Comparison of ENCODE assay signal across 10 cellular contexts in the genomic region with DNA sequence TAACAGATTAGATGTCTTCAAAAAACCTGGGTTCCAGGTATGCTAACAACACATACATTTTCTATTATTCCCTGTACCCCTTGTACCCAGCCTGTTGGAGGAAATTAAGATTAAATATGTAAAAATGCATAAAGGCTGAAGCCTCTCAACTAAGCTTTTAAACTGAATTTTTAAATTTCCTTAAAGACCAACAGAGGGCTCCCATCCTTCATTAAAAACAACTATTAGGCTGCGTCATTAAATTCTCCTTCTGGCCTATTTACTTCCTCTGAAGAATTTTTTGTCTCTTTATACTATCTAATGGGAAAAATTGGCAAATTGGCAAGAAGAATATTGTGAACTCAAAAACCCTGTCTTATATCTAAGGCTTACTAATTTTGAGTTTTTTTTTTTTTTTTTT. TPM values are rescaled to one million over a fixed set of nuclear protein-coding genes. Genes with fewer than 3 reads are reported as not detected.
DNase-seq lines count a peak whose midpoint lies in the region; ATAC-seq and TF ChIP-seq lines count a peak whose summit lies in the region.
"Had no signal": no experiment of that assay in that cellular context is flagged by ENCODE, and none has a peak within 500 bp of the region (broad histone marks: within the 10 kb centered on the region; RNA-seq: fewer than 3 reads in every experiment).

No MANE protein-coding gene starts in this region.

- H3K9me2 ChIP-seq in OCI-LY7 (ENCODE audit: insufficient read depth, low read length) = no peaks in the 10 kb centered on the region

- CTCF ChIA-PET in OCI-LY7 (lab: Charles Lee; ENCODE audit: unreplicated experiment) = no interaction called here

- no peak overlapping the region for H3K4me2 ChIP-seq in OCI-LY7 (ENCODE audit: low read length)

- BruUV-seq in OCI-LY7 (replicated peaks; lab: Mats Ljungman, UMichigan) = no TSS peak

- ATAC-seq in GM21447 (IDR thresholded peaks at IDR 0.05; ENCODE audit: unreplicated experiment) (no peak), HG02763 (IDR thresholded peaks at IDR 0.05; ENCODE audit: unreplicated experiment) (no peak)
- ATAC-seq: left colon had no signal

- no peaks in the 10 kb centered on the region for H3K79me2 ChIP-seq in OCI-LY7 (ENCODE audit: insufficient read depth, low read depth, low read length)

- H3K27ac ChIP-seq in OCI-LY7 (ENCODE audit: low read depth, low read length, poor library complexity, severe bottlenecking) = no peak overlapping the region

- intact Hi-C loops in OCI-LY7 (cut with micrococcal nuclease; ENCODE audit: unreplicated experiment) = loop anchor here (2.0 kb wide), 1 partner anchor 81 kb away; no protein-coding TSS in a partner anchor

- H3K4me1 ChIP-seq in OCI-LY7 (ENCODE audit: insufficient read depth, low read length, poor library complexity, severe bottlenecking) = no peaks in the 10 kb centered on the region

- H3K9me3 ChIP-seq in OCI-LY7 (ENCODE audit: low read length) = no peaks in the 10 kb centered on the region

- TF ChIP-seq CTCF in OCI-LY7 (conservative IDR thresholded peaks at IDR 0.05; ENCODE audit: low read length) = peak; percentile 69
- peak; percentile 6 for TF ChIP-seq CTCF in epithelial cell of esophagus (IDR thresholded peaks at IDR 0.05; ENCODE audit: insufficient read depth, low read depth, low read length, missing control alignments)

- POLR2A ChIA-PET in OCI-LY7 (lab: Charles Lee) = interaction anchor here (0.7 to 1.5 kb wide), 5 partner anchors 9 to 76 kb away, joined by 3 to 6 read pairs (median 4); partner anchors contain the start of gene ASB8

- no peak overlapping the region for H3K4me3 ChIP-seq in OCI-LY7 (ENCODE audit: low read depth, low read length, poor library complexity, severe bottlenecking)
- H3K4me3 ChIP-seq in epithelial cell of esophagus (ENCODE audit: low read length) = no peak overlapping the region

- H2AFZ ChIP-seq in OCI-LY7 (ENCODE audit: low read length) = no peak overlapping the region

- DNase-seq in DMS53 (lab: John Stamatoyannopoulos, UW) (peak; percentile 54), DMS53 treated with DMSO at 0.1 percent for 48 hours (lab: John Stamatoyannopoulos, UW; ENCODE audit: unreplicated experiment) (no peak), OCI-LY7 (ENCODE audit: low spot score) (peak; percentile 36), epithelial cell of esophagus (ENCODE audit: low read depth) (no peak), renal cortical epithelial cell (ENCODE audit: low read depth) (peak; percentile 28), NCI-H748 (lab: John Stamatoyannopoulos, UW; ENCODE audit: unreplicated experiment) (no peak)
- DNase-seq: left colon, NCI-H510A had no signal

- H3K36me3 ChIP-seq in OCI-LY7 (ENCODE audit: insufficient read depth, low read length) = peaks cover 91% of the 10 kb centered on the region

- H4K20me1 ChIP-seq in OCI-LY7 (ENCODE audit: insufficient read depth, low read length) = no peaks in the 10 kb centered on the region

RNA-seq across cellular contexts. Expression of gene SENP1, which starts 21.8 kb away (rescaled TPM):
- 29.9 and 48.3 TPM in 2 replicates for total RNA-seq in OCI-LY7 (2014; rRNA removed; shearing (Covaris generic))
- total RNA-seq in OCI-LY7 (2022) (54.7 and 63.5 TPM in 2 replicates), renal cortical epithelial cell (9.9 and 13.0 TPM in 2 replicates)

RNA-seq across cellular contexts. Expression of gene PFKM, which starts 35.1 kb away (rescaled TPM):
- total RNA-seq in OCI-LY7 (2014; rRNA removed; shearing (Covaris generic)) = 37.4 and 42.3 TPM in 2 replicates
- 72.5 and 80.1 TPM in 2 replicates for total RNA-seq in OCI-LY7 (2022)
- total RNA-seq in renal cortical epithelial cell = 43.1 and 79.3 TPM in 2 replicates

Comparison
In these comparisons a context has a peak if more than half of its experiments do, and no peak if none do; other contexts are left out.
1. DNase-seq: peak in DMS53 (single experiment), OCI-LY7 (single experiment) and renal cortical epithelial cell (single experiment); none in DMS53 treated with DMSO at 0.1 percent for 48 hours (single experiment), epithelial cell of esophagus (single experiment) and NCI-H748 (single experiment).